18 cellular contexts compared by ENCODE assay signal in the genomic region with DNA sequence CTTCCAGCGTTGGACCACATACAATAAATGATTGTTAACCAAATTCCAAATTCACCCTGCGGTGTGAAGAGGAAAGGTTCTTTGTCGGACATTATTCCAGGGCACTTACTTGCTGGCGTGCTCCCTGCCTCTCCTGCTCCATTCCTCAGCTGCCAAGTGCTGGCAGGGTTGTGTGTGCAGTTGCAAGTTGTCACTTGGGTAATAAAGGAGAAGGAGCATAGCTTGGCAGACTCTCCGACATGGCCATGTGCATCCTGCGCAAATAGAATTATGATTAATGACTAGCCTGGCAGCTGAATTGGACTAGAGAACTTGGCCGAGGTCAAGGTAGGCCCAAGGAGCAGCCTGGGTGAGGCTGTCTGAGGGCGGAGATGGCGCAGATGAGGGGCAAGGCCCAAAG.
DNase-seq lines count a peak whose midpoint lies in the region; ATAC-seq and TF ChIP-seq lines count a peak whose summit lies in the region.
"Had no signal": no experiment of that assay in that cellular context is flagged by ENCODE, and none has a peak within 500 bp of the region (broad histone marks: within the 10 kb centered on the region; RNA-seq: fewer than 3 reads in every experiment).

No MANE protein-coding gene starts in this region.

- peaks cover 6% of the 10 kb centered on the region for H3K4me1 ChIP-seq in prostate gland (replicated peaks)
- H3K4me1 ChIP-seq: SJCRH30 had no signal

- no peak for TF ChIP-seq POLR2A in prostate gland (IDR thresholded peaks at IDR 0.05)

- no peaks in the 10 kb centered on the region for H3K36me3 ChIP-seq in prostate gland
- H3K36me3 ChIP-seq: SJCRH30 had no signal

- H3K27me3 ChIP-seq in prostate gland (replicated peaks; ENCODE audit: insufficient read depth), result no peaks in the 10 kb centered on the region
- H3K27me3 ChIP-seq: SJCRH30 had no signal

- H3K4me3 Mint-ChIP-seq in stimulated activated effector memory CD8-positive, alpha-beta T cell treated with anti-CD3 and anti-CD28 coated beads, Interleukin-12 subunit alpha, Interleukin-12 subunit beta, amount 100 ng/mL, for 72 hours, result no peak overlapping the region
- H3K4me3 Mint-ChIP-seq: GM23338 had no signal

- WGBS in prostate gland, result 36% methylated on average over 9 of the region's 9 CpGs

- peak; percentile 66 for DNase-seq in Ammon's horn (ENCODE audit: low spot score)
- DNase-seq in NCI-H446 (lab: John Stamatoyannopoulos, UW), result peak; percentile 86 to 95
- DNase-seq in cerebellum (ENCODE audit: low spot score), result peak; percentile 3
- peak; percentile 86 for DNase-seq in prostate gland (ENCODE audit: low spot score)
- DNase-seq in NCI-H2171 (lab: John Stamatoyannopoulos, UW), result no peak
- no peak for DNase-seq in stimulated activated effector memory CD8-positive, alpha-beta T cell treated with anti-CD3 and anti-CD28 coated beads, Interleukin-12 subunit alpha, Interleukin-12 subunit beta, amount 100 ng/mL, for 72 hours (ENCODE audit: low spot score in 2 of 2)
- DNase-seq: DMS 273 treated with DMSO at 0.1 percent for 48 hours, GF-D8, Karpas-422, NCI-H1105, NCI-H1694, NCI-H2227 treated with DMSO at 0.1 percent for 48 hours, NCI-H526, OCI-M1, SJCRH30 had no signal

- no peak overlapping the region for H3K27ac Mint-ChIP-seq in stimulated activated effector memory CD8-positive, alpha-beta T cell treated with anti-CD3 and anti-CD28 coated beads, Interleukin-12 subunit alpha, Interleukin-12 subunit beta, amount 100 ng/mL, for 72 hours
- H3K27ac Mint-ChIP-seq: GM23338 had no signal

- H3K4me3 ChIP-seq in prostate gland, result no peak overlapping the region
- H3K4me3 ChIP-seq: GM23338, SJCRH30 had no signal

- no peak overlapping the region for H3K27ac ChIP-seq in prostate gland
- H3K27ac ChIP-seq: C4-2B, SJCRH30 had no signal

- no peak for ATAC-seq in GM18498 (IDR thresholded peaks at IDR 0.05; ENCODE audit: unreplicated experiment)
- no peak for ATAC-seq in stimulated activated effector memory CD8-positive, alpha-beta T cell treated with anti-CD3 and anti-CD28 coated beads, Interleukin-12 subunit alpha, Interleukin-12 subunit beta, amount 100 ng/mL, for 72 hours
- ATAC-seq: GM23338 had no signal

- no peaks in the 10 kb centered on the region for H3K9me3 ChIP-seq in prostate gland
- H3K9me3 ChIP-seq: SJCRH30 had no signal

- H3K36me3 Mint-ChIP-seq in stimulated activated effector memory CD8-positive, alpha-beta T cell treated with anti-CD3 and anti-CD28 coated beads, Interleukin-12 subunit alpha, Interleukin-12 subunit beta, amount 100 ng/mL, for 72 hours, result no peaks in the 10 kb centered on the region

- TF ChIP-seq CTCF in prostate gland (IDR thresholded peaks at IDR 0.05), result no peak

- no peaks in the 10 kb centered on the region for H3K4me1 Mint-ChIP-seq in stimulated activated effector memory CD8-positive, alpha-beta T cell treated with anti-CD3 and anti-CD28 coated beads, Interleukin-12 subunit alpha, Interleukin-12 subunit beta, amount 100 ng/mL, for 72 hours

- intact Hi-C loops in prostate gland (cut with DNase I), result no loop called here

- no peaks in the 10 kb centered on the region for H3K9me3 Mint-ChIP-seq in stimulated activated effector memory CD8-positive, alpha-beta T cell treated with anti-CD3 and anti-CD28 coated beads, Interleukin-12 subunit alpha, Interleukin-12 subunit beta, amount 100 ng/mL, for 72 hours
- H3K9me3 Mint-ChIP-seq: GM23338 had no signal

Comparison
In these comparisons a context has a peak if more than half of its experiments do, and no peak if none do; other contexts are left out.
1. DNase-seq: peak in Ammon's horn (single experiment), NCI-H446 (2 of 2), cerebellum (single experiment) and prostate gland (single experiment); none in NCI-H2171 (single experiment) and stimulated activated effector memory CD8-positive, alpha-beta T cell treated with anti-CD3 and anti-CD28 coated beads, Interleukin-12 subunit alpha, Interleukin-12 subunit beta, amount 100 ng/mL, for 72 hours (0 of 2).